Comparison of ENCODE assay signal across 23 cellular contexts in the genomic region with DNA sequence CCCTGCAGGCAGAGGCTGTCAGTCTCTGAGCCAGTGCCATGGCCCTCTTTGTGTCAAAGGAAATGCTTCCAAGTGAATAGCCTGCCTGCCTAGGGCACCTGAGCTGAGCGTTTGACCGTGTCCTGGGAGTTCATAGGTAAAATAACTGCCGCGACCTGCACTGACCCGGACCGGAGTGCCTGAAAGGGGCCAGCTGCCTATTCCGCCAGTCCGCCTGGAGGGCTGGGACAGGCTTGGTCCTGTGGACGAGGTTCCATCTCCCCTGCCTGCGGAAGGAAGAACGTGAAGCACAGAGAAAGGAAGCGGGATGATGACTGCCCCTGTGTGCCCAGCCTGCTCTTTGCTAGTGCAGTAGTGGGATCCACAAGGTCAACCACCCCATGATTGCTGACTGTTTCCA. TPM values are rescaled to one million over a fixed set of nuclear protein-coding genes. Genes with fewer than 3 reads are reported as not detected.
"Had no signal": no experiment of that assay in that cellular context is flagged by ENCODE, and none has a peak within 500 bp of the region (broad histone marks: within the 10 kb centered on the region; RNA-seq: fewer than 3 reads in every experiment).

No MANE protein-coding gene starts in this region.

- H3K27me3 ChIP-seq: neural progenitor cell, ovary, right lobe of liver, transverse colon, uterus had no signal

- H3K27ac ChIP-seq: neural progenitor cell, parathyroid adenoma, psoas muscle, right lobe of liver, sigmoid colon, stomach, tibial artery, transverse colon had no signal

- H3K9me3 ChIP-seq: ovary, psoas muscle, right lobe of liver, tibial artery, transverse colon, uterus had no signal

- H2AFZ ChIP-seq: neural progenitor cell, parathyroid adenoma had no signal

- H3K79me2 ChIP-seq: parathyroid adenoma had no signal

- DNase-seq: naive thymus-derived CD4-positive, alpha-beta T cell; natural killer cell; occipital lobe; ovary; psoas muscle; right cardiac atrium; sigmoid colon; small intestine; stimulated activated CD4-positive, alpha-beta T cell treated with anti-CD3 and anti-CD28 coated beads, Interleukin-15, amount 100 ng/mL, for 24 hours; stimulated activated CD4-positive, alpha-beta T cell treated with anti-CD3 and anti-CD28 coated beads, Interleukin-2, amount 100 ng/mL, for 24 hours; stimulated activated CD4-positive, alpha-beta T cell treated with anti-CD3 and anti-CD28 coated beads, Interleukin-2, amount 100 ng/mL, for 48 hours; stimulated activated CD4-positive, alpha-beta T cell treated with anti-CD3 and anti-CD28 coated beads, Interleukin-4, amount 100 ng/mL, for 24 hours; stimulated activated naive B cell treated with anti-CD40 and anti-IgM and Interleukin-4, amounts not matched to agents 10 μg/mL and 1 μg/mL and 100 μg/mL, for 72 hours; stimulated activated naive CD4-positive, alpha-beta T cell treated with Interleukin-2 at 50 U/mL for 16 hours; stomach; tibial artery; transverse colon; uterus had no signal

- H3K4me2 ChIP-seq: neural progenitor cell had no signal

- H3K36me3 ChIP-seq: neural progenitor cell, ovary, right lobe of liver, sigmoid colon, stomach, tibial artery, transverse colon, uterus had no signal

- H3K4me1 ChIP-seq: neural progenitor cell, parathyroid adenoma, psoas muscle, right lobe of liver, transverse colon, uterus had no signal

- H3K4me3 ChIP-seq: neural progenitor cell, ovary, psoas muscle, right lobe of liver, sigmoid colon, stomach, tibial artery, transverse colon, uterus had no signal

RNA-seq across cellular contexts. Expression of a gene that starts 17.5 kb away (rescaled TPM):
- total RNA-seq: progenitor cell of endocrine pancreas had no signal
- polyA plus RNA-seq: neural cell had no signal
